Comparison of ENCODE assay signal across 1 cellular context in genomic region chr11:10654211-10655150, GRCh38.
TF ChIP-seq lines count a peak whose summit lies in the region.

No MANE protein-coding gene starts in this region.

TF ChIP-seq in K562, 482 proteins besides CTCF, POLR2A, EP300 and RAD21 (continued from another document):
- TF ChIP-seq DEAF1 (CRISPR knock-in tag; IDR thresholded peaks at IDR 0.05) = peak; percentile 85
- no peak for TF ChIP-seq HNRNPLL (IDR thresholded peaks at IDR 0.05; ENCODE audit: low read depth, low read length, poor library complexity, severe bottlenecking)
- no peak for TF ChIP-seq ZNF277 (CRISPR knock-in tag; IDR thresholded peaks at IDR 0.05; ENCODE audit: borderline replicate concordance)
- TF ChIP-seq PTTG1 (tag; IDR thresholded peaks at IDR 0.05; ENCODE audit: low read depth) = no peak
- TF ChIP-seq ARNT (IDR thresholded peaks at IDR 0.05) = 0 out of 4 replicates have a peak, but pooled peaks of 1 of the 2 experiments have one; percentile 42
- TF ChIP-seq NR1H2 (CRISPR knock-in tag; IDR thresholded peaks at IDR 0.05) = 0 out of 2 replicates have a peak, but pooled peaks have one; percentile 41
- no peak for TF ChIP-seq NR4A1 (CRISPR knock-in tag; IDR thresholded peaks at IDR 0.05)
- TF ChIP-seq NR4A1 (tag; IDR thresholded peaks at IDR 0.05) = peak; percentile 54; the same call in 1 of the 2 replicates
- TF ChIP-seq SAFB (IDR thresholded peaks at IDR 0.05; ENCODE audit: borderline replicate concordance, low read depth, low read length) = no peak
- no peak for TF ChIP-seq FOXA1 (IDR thresholded peaks at IDR 0.05; ENCODE audit: borderline replicate concordance)
- TF ChIP-seq ZNF639 (CRISPR knock-in tag; conservative IDR thresholded peaks at IDR 0.05 in 1 of 2, IDR thresholded peaks at IDR 0.05 in 1 of 2) = peak in 1 of 2 experiments; percentile 65; a peak in 1 of 4 replicates
- no peak for TF ChIP-seq MBD2 (IDR thresholded peaks at IDR 0.05; ENCODE audit: borderline replicate concordance, low read depth)
- no peak for TF ChIP-seq ZBTB8A (IDR thresholded peaks at IDR 0.05; ENCODE audit: partially characterized antibody)
- TF ChIP-seq PTRF (tag; IDR thresholded peaks at IDR 0.05) = no peak
- no peak for TF ChIP-seq ZSCAN32 (CRISPR knock-in tag; IDR thresholded peaks at IDR 0.05)
- peak; percentile 52 for TF ChIP-seq SMC3 (conservative IDR thresholded peaks at IDR 0.05; ENCODE audit: insufficient read depth, low read depth, low read length)
- no peak for TF ChIP-seq GTF2E2 (tag; IDR thresholded peaks at IDR 0.05)
- peak in 1 of 2 experiments; percentile 35; a peak in 1 of 4 replicates for TF ChIP-seq MAZ (CRISPR knock-in tag; conservative IDR thresholded peaks at IDR 0.05 in 1 of 2, IDR thresholded peaks at IDR 0.05 in 1 of 2)
- TF ChIP-seq ZNF316 (IDR thresholded peaks at IDR 0.05) = no peak
- no peak for TF ChIP-seq CREBBP (IDR thresholded peaks at IDR 0.05; ENCODE audit: low read depth, low read length)
- no peak for TF ChIP-seq ARID4B (CRISPR knock-in tag; IDR thresholded peaks at IDR 0.05)
- no peak for TF ChIP-seq MEIS2 (IDR thresholded peaks at IDR 0.05; ENCODE audit: partially characterized antibody)
- peak; percentile 65; the same call in 1 of the 2 replicates for TF ChIP-seq NFRKB (IDR thresholded peaks at IDR 0.05; ENCODE audit: low read depth)
- TF ChIP-seq MITF (IDR thresholded peaks at IDR 0.05) = no peak
- TF ChIP-seq ZBTB40 (IDR thresholded peaks at IDR 0.05) = no peak
- no peak for TF ChIP-seq ZBTB40 (CRISPR knock-in tag; IDR thresholded peaks at IDR 0.05)
- peak; percentile 44; the same call in 1 of the 2 replicates for TF ChIP-seq BACH1 (tag; IDR thresholded peaks at IDR 0.05)
- no peak; the same call in 1 of the 2 replicates for TF ChIP-seq ATF7 (IDR thresholded peaks at IDR 0.05)
- no peak for TF ChIP-seq ZNF280A (IDR thresholded peaks at IDR 0.05; ENCODE audit: low read depth, partially characterized antibody)
- no peak for TF ChIP-seq ZKSCAN3 (CRISPR knock-in tag; IDR thresholded peaks at IDR 0.05)
- TF ChIP-seq ZFP91 (CRISPR knock-in tag; IDR thresholded peaks at IDR 0.05) = no peak
- no peak for TF ChIP-seq RB1 (IDR thresholded peaks at IDR 0.05; ENCODE audit: low read depth)
